Comparison of ENCODE assay signal across 1 cellular context in the genomic region with DNA sequence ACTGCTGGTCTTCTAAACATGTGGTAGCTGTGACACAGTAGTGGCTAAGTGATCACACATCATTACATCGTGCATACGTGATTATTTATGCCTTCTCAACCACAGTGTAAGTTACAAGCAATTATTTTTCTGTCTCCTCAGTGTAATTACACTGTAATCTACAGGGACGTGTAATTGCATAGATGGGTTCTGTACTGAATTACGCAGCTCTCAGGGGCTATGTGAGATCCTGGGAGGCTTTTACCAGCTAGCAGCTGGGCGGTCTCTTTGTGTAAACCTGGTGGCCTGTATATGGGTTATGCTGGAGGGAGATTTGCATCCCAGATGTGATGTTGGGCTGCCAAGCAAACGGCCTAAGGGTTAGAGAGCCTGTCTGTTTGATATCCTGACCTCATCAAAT.
A peak's percentile ranks its signal among the peaks of the same experiment; 100 is the strongest.
TF ChIP-seq lines count a peak whose summit lies in the region.

No MANE protein-coding gene starts in this region.

TF ChIP-seq in SK-N-SH, 30 proteins besides CTCF, POLR2A, EP300 and RAD21 (continued from another document):
- TF ChIP-seq RXRA (IDR thresholded peaks at IDR 0.05; ENCODE audit: borderline replicate concordance, low read depth) (no peak), GATA2 (CRISPR knock-in tag; IDR thresholded peaks at IDR 0.05) (peak; percentile 69), RCOR1 (IDR thresholded peaks at IDR 0.05; ENCODE audit: low read length) (0 out of 2 replicates have a peak, but pooled peaks have one; percentile 6), MEF2A (IDR thresholded peaks at IDR 0.05; ENCODE audit: borderline replicate concordance, low read depth) (no peak), YY1 (IDR thresholded peaks at IDR 0.05; ENCODE audit: low read depth) (no peak)
- TF ChIP-seq, protein P1, sequence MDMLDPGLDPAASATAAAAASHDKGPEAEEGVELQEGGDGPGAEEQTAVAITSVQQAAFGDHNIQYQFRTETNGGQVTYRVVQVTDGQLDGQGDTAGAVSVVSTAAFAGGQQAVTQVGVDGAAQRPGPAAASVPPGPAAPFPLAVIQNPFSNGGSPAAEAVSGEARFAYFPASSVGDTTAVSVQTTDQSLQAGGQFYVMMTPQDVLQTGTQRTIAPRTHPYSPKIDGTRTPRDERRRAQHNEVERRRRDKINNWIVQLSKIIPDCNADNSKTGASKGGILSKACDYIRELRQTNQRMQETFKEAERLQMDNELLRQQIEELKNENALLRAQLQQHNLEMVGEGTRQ (IDR thresholded peaks at IDR 0.05; ENCODE audit: borderline replicate concordance, low read depth, low read length), result no peak
TF ChIP-seq in SK-N-SH: peak in this region for 2.
